In genomic region chr20:39249798-39250197, GRCh38 we compare ENCODE assay signal across 28 cellular contexts.
"Had no signal": no experiment of that assay in that cellular context is flagged by ENCODE, and none has a peak within 500 bp of the region (broad histone marks: within the 10 kb centered on the region; RNA-seq: fewer than 3 reads in every experiment).

No MANE protein-coding gene starts in this region.

- H3K27me3 ChIP-seq: gastrocnemius medialis, left lung, ovary, sigmoid colon, testis, tibial artery, upper lobe of left lung had no signal

- H3K4me3 ChIP-seq: gastrocnemius medialis, left lung, ovary, psoas muscle, sigmoid colon, testis, tibial artery, upper lobe of left lung had no signal

- H3K4me1 Mint-ChIP-seq: stimulated activated memory B cell treated with anti-CD40 and anti-IgM and Interleukin-4, amounts not matched to agents 10 μg/mL and 1 μg/mL and 100 μg/mL, for 72 hours had no signal

- H3K27ac Mint-ChIP-seq: effector memory CD8-positive, alpha-beta T cell; naive thymus-derived CD4-positive, alpha-beta T cell; stimulated activated memory B cell treated with anti-CD40 and anti-IgM and Interleukin-4, amounts not matched to agents 10 μg/mL and 1 μg/mL and 100 μg/mL, for 72 hours had no signal

- H3K9me3 Mint-ChIP-seq: effector memory CD8-positive, alpha-beta T cell; nephron; stimulated activated memory B cell treated with anti-CD40 and anti-IgM and Interleukin-4, amounts not matched to agents 10 μg/mL and 1 μg/mL and 100 μg/mL, for 72 hours had no signal

- H3K4me3 Mint-ChIP-seq: effector memory CD8-positive, alpha-beta T cell; naive thymus-derived CD4-positive, alpha-beta T cell; nephron; stimulated activated memory B cell treated with anti-CD40 and anti-IgM and Interleukin-4, amounts not matched to agents 10 μg/mL and 1 μg/mL and 100 μg/mL, for 72 hours had no signal

- DNase-seq: cortex of kidney; effector memory CD8-positive, alpha-beta T cell; foreskin fibroblast; gastrocnemius medialis; head of caudate nucleus; hippocampal formation; left cardiac atrium; left lung; mesenchymal stem cell; midbrain; naive thymus-derived CD4-positive, alpha-beta T cell; occipital lobe; ovary; posterior cingulate gyrus; psoas muscle; right cardiac atrium; sigmoid colon; stimulated activated CD4-positive, alpha-beta T cell treated with anti-CD3 and anti-CD28 coated beads, Interleukin-2, amount 100 ng/mL, for 24 hours; stimulated activated CD4-positive, alpha-beta T cell treated with anti-CD3 and anti-CD28 coated beads, Interleukin-4, amount 100 ng/mL, for 4 hours; stimulated activated naive CD8-positive, alpha-beta T cell treated with anti-CD3 and anti-CD28 coated beads, Interleukin-15, Interleukin-2, amounts not matched to agents 100 U/mL and 50 U/mL, for 24 hours; substantia nigra; testis; tibial artery; upper lobe of left lung had no signal

- H3K27ac ChIP-seq: epithelial cell of prostate, gastrocnemius medialis, left lung, ovary, psoas muscle, sigmoid colon, testis, tibial artery, upper lobe of left lung had no signal

- H3K9me3 ChIP-seq: gastrocnemius medialis, left lung, ovary, psoas muscle, sigmoid colon, testis, tibial artery, upper lobe of left lung had no signal

- H3K4me1 ChIP-seq: gastrocnemius medialis, left lung, psoas muscle, sigmoid colon, testis, tibial artery, upper lobe of left lung had no signal

- H3K27me3 Mint-ChIP-seq: effector memory CD8-positive, alpha-beta T cell; naive thymus-derived CD4-positive, alpha-beta T cell had no signal

- ATAC-seq: effector memory CD8-positive, alpha-beta T cell; esophagus mucosa; gastrocnemius medialis; left cardiac atrium; left lung; naive thymus-derived CD4-positive, alpha-beta T cell; psoas muscle; right cardiac atrium; stimulated activated memory B cell treated with anti-CD40 and anti-IgM and Interleukin-4, amounts not matched to agents 10 μg/mL and 1 μg/mL and 100 μg/mL, for 72 hours; stimulated activated naive CD8-positive, alpha-beta T cell treated with anti-CD3 and anti-CD28 coated beads, Interleukin-15, Interleukin-2, amounts not matched to agents 100 U/mL and 50 U/mL, for 24 hours had no signal

- H3K36me3 ChIP-seq: gastrocnemius medialis, left lung, ovary, sigmoid colon, tibial artery, upper lobe of left lung had no signal

- H3K36me3 Mint-ChIP-seq: naive thymus-derived CD4-positive, alpha-beta T cell; stimulated activated memory B cell treated with anti-CD40 and anti-IgM and Interleukin-4, amounts not matched to agents 10 μg/mL and 1 μg/mL and 100 μg/mL, for 72 hours had no signal
